Comparison of ENCODE assay signal across 1 cellular context in the genomic region with DNA sequence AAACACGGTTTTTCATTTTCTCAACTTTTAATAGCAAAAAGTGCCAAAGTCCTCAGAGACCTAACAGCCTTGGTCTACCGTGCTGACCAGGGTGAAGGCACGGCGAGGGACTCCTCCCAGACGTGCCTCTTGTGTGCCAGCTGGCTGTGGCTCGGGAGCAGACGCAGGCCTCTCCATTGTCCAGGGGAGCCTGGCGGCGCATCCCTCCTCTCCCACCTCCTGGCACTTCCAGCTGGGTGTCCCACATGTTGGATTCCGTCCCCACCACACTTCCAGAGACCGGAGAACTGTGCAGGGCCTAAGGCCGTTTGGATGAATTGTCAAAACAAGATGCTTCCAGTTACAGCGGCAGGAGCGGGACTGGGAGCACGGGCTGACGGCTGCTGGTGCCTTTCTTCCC.
A peak's percentile ranks its signal among the peaks of the same experiment; 100 is the strongest.
TF ChIP-seq lines count a peak whose summit lies in the region.

No MANE protein-coding gene starts in this region.

TF ChIP-seq in HepG2, 621 proteins besides CTCF, POLR2A, EP300 and RAD21:
- TF ChIP-seq RBM22 (optimal IDR thresholded peaks at IDR 0.05; ENCODE audit: low read length) (peak; percentile 20), MAFK (conservative IDR thresholded peaks at IDR 0.05 in 1 of 2, IDR thresholded peaks at IDR 0.05 in 1 of 2; ENCODE audit: low read length in 2 of 2) (no peak)
